8 cellular contexts compared by ENCODE assay signal in genomic region chr20:47502271-47502730, GRCh38. TPM values are rescaled to one million over a fixed set of nuclear protein-coding genes. Genes with fewer than 3 reads are reported as not detected.
DNase-seq lines count a peak whose midpoint lies in the region; ATAC-seq and TF ChIP-seq lines count a peak whose summit lies in the region.

No MANE protein-coding gene starts in this region.

- H3K27ac Mint-ChIP-seq in stimulated activated naive CD8-positive, alpha-beta T cell treated with anti-CD3 and anti-CD28 coated beads, Interleukin-15, Interleukin-2, amounts not matched to agents 100 ng/mL and 50 ng/mL, for 24 hours: peak overlapping the region; percentile 89

- H3K9me3 ChIP-seq in NT2/D1 (ENCODE audit: insufficient read depth, low read length): no peaks in the 10 kb centered on the region
- no peaks in the 10 kb centered on the region for H3K9me3 ChIP-seq in breast epithelium
- H3K9me3 ChIP-seq in left lung: no peaks in the 10 kb centered on the region

- intact Hi-C loops in breast epithelium (cut with DNase I; ENCODE audit: low total_unique reads): no loop called here
- intact Hi-C loops in left lung (cut with DNase I): loop anchor here in 1 of 2 donors (10.0 kb wide), 1 partner anchor 102 kb away; no protein-coding TSS in a partner anchor

- H3K27ac ChIP-seq in breast epithelium (peak overlapping the region; percentile 96 to 98), left lung (peak overlapping the region; percentile 91 to 94)

- H3K4me1 ChIP-seq in NT2/D1 (ENCODE audit: insufficient read depth, insufficient read length) (no peaks in the 10 kb centered on the region), breast epithelium (peaks cover 0 to 18% of the 10 kb centered on the region in 2 donors), left lung (peaks cover 0 to 44% of the 10 kb centered on the region in 2 donors)

- H3K27me3 Mint-ChIP-seq in stimulated activated naive CD8-positive, alpha-beta T cell treated with anti-CD3 and anti-CD28 coated beads, Interleukin-15, Interleukin-2, amounts not matched to agents 100 ng/mL and 50 ng/mL, for 24 hours: no peaks in the 10 kb centered on the region

- H3K9ac ChIP-seq in NT2/D1 (ENCODE audit: insufficient read length, low read depth): peak overlapping the region; percentile 96

- H3K36me3 Mint-ChIP-seq in stimulated activated naive CD8-positive, alpha-beta T cell treated with anti-CD3 and anti-CD28 coated beads, Interleukin-15, Interleukin-2, amounts not matched to agents 100 ng/mL and 50 ng/mL, for 24 hours (ENCODE audit: low read depth): peaks cover 30% of the 10 kb centered on the region

- no peaks in the 10 kb centered on the region for H3K36me3 ChIP-seq in NT2/D1 (ENCODE audit: insufficient read depth, insufficient read length, low read length)
- H3K36me3 ChIP-seq in breast epithelium: no peaks in the 10 kb centered on the region
- no peaks in the 10 kb centered on the region for H3K36me3 ChIP-seq in left lung

- H3K9me3 Mint-ChIP-seq in stimulated activated naive CD8-positive, alpha-beta T cell treated with anti-CD3 and anti-CD28 coated beads, Interleukin-15, Interleukin-2, amounts not matched to agents 100 ng/mL and 50 ng/mL, for 24 hours: no peaks in the 10 kb centered on the region

- DNase-seq in NCI-H146 (lab: John Stamatoyannopoulos, UW): peak; percentile 18
- DNase-seq in NCI-H146 treated with DMSO at 0.1 percent for 48 hours (lab: John Stamatoyannopoulos, UW; ENCODE audit: unreplicated experiment): no peak
- DNase-seq in NT2/D1 (ENCODE audit: low read depth, low spot score): no peak
- no peak for DNase-seq in breast epithelium (ENCODE audit: low spot score in 2 of 2)
- DNase-seq in left lung: peak; percentile 38 to 82

- TF ChIP-seq POLR2A in breast epithelium (IDR thresholded peaks at IDR 0.05): no peak

- H3K27me3 ChIP-seq in NT2/D1 (ENCODE audit: insufficient read depth, insufficient read length): no peaks in the 10 kb centered on the region
- H3K27me3 ChIP-seq in breast epithelium: no peaks in the 10 kb centered on the region
- no peaks in the 10 kb centered on the region for H3K27me3 ChIP-seq in left lung

- ATAC-seq in left lung (peak; percentile 51), GM18519 (IDR thresholded peaks at IDR 0.05; ENCODE audit: low FRiP score, unreplicated experiment) (no peak), GM21423 (IDR thresholded peaks at IDR 0.05; ENCODE audit: unreplicated experiment) (no peak)

- H3K4me1 Mint-ChIP-seq in stimulated activated naive CD8-positive, alpha-beta T cell treated with anti-CD3 and anti-CD28 coated beads, Interleukin-15, Interleukin-2, amounts not matched to agents 100 ng/mL and 50 ng/mL, for 24 hours (ENCODE audit: low read depth): peaks cover 69% of the 10 kb centered on the region

- no peak for TF ChIP-seq CTCF in breast epithelium (IDR thresholded peaks at IDR 0.05)
- no peak for TF ChIP-seq CTCF in left lung (IDR thresholded peaks at IDR 0.05)

- H3K4me3 ChIP-seq in NT2/D1 (ENCODE audit: insufficient read length, low read depth) (peak overlapping the region; percentile 72), breast epithelium (peak overlapping the region; percentile 98 to 100 (median 99)), left lung (peak overlapping the region; percentile 84 to 93)

- H3K4me3 Mint-ChIP-seq in stimulated activated naive CD8-positive, alpha-beta T cell treated with anti-CD3 and anti-CD28 coated beads, Interleukin-15, Interleukin-2, amounts not matched to agents 100 ng/mL and 50 ng/mL, for 24 hours: peak overlapping the region; percentile 94

RNA-seq across cellular contexts. Expression of gene NCOA3, which starts 0.6 kb away (rescaled TPM):
- total RNA-seq in breast epithelium (10 to 100 TPM; 40.6 to 57.1 (median 45.1) TPM), left lung (10 to 100 TPM; 34.5 to 41.4 TPM)

Comparison
In these comparisons a context has a peak if more than half of its experiments do, and no peak if none do; other contexts are left out.
1. DNase-seq: peak in NCI-H146 (single experiment) and left lung (2 of 2); none in NCI-H146 treated with DMSO at 0.1 percent for 48 hours (single experiment), NT2/D1 (single experiment) and breast epithelium (0 of 2).
2. Peak in every context shown above with its lines, with median percentiles within 50 percentile points of each other: H3K4me3 ChIP-seq.